Comparison of ENCODE assay signal across 1 cellular context in the genomic region with DNA sequence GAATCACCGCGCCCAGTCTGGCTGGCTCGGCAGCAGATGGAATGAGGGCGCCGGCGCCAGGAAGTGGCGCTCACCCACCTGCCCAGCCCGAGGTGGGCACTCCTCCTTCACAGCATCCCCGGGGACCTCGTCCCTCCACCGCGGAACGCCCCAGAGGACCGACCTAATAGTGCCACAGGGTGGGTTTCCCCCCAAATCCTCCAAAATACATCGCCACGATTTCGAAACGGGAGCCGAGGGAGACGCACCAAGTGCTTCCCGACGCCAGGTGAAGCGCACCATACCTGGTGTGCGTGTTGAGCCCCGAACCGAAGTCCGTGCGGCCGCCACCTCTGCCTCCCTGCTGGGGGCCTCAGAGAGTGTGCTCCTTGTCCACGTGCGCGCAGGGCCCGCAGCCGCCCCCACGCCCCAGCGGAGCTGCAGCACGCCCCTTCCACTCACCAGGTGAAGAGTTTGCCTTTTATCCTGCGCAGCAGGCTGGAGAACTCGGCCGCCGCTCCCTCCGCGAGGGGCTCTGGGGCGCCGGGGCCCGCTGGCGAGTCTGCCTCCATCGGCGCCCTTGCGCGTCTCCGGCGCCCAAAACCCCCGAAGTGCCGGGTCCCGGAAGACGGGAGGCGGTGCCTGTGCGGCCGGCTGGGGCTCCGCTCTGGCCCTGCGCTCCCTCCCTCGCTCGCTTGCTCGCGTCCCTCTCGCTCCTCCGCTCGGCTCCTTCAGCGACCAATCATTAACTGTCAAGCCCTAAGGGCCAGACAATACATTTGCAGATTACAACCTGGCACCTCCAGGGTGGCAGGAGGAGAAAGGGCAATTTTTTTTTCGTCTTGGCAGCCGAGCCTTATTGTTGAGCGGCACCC.
TF ChIP-seq lines count a peak whose summit lies in the region.

A gene with protein sequence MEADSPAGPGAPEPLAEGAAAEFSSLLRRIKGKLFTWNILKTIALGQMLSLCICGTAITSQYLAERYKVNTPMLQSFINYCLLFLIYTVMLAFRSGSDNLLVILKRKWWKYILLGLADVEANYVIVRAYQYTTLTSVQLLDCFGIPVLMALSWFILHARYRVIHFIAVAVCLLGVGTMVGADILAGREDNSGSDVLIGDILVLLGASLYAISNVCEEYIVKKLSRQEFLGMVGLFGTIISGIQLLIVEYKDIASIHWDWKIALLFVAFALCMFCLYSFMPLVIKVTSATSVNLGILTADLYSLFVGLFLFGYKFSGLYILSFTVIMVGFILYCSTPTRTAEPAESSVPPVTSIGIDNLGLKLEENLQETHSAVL (minus strand): TSS at position 571 of the 854 bp plus-strand sequence. CDS start 20 bp downstream, at position 551.

TF ChIP-seq in WTC11, 78 proteins besides CTCF, POLR2A, EP300 and RAD21 (continued from another document):
- TF ChIP-seq, protein P1, sequence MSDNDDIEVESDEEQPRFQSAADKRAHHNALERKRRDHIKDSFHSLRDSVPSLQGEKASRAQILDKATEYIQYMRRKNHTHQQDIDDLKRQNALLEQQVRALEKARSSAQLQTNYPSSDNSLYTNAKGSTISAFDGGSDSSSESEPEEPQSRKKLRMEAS (CRISPR knock-in tag; IDR thresholded peaks at IDR 0.05) = peak; percentile 94
- TF ChIP-seq FOXP1 (CRISPR knock-in tag; IDR thresholded peaks at IDR 0.05; ENCODE audit: borderline replicate concordance) (peak; percentile 76), ZNF671 (CRISPR knock-in tag; IDR thresholded peaks at IDR 0.05) (no peak), ZNF317 (CRISPR knock-in tag; IDR thresholded peaks at IDR 0.05; ENCODE audit: borderline replicate concordance, low read depth) (no peak; the same call in 1 of the 2 replicates), KAT7 (CRISPR knock-in tag; IDR thresholded peaks at IDR 0.05; ENCODE audit: borderline replicate concordance) (0 out of 2 replicates have a peak, but pooled peaks have one; percentile 2), ETV6 (CRISPR knock-in tag; IDR thresholded peaks at IDR 0.05) (peak; percentile 52)
- TF ChIP-seq, protein P2, sequence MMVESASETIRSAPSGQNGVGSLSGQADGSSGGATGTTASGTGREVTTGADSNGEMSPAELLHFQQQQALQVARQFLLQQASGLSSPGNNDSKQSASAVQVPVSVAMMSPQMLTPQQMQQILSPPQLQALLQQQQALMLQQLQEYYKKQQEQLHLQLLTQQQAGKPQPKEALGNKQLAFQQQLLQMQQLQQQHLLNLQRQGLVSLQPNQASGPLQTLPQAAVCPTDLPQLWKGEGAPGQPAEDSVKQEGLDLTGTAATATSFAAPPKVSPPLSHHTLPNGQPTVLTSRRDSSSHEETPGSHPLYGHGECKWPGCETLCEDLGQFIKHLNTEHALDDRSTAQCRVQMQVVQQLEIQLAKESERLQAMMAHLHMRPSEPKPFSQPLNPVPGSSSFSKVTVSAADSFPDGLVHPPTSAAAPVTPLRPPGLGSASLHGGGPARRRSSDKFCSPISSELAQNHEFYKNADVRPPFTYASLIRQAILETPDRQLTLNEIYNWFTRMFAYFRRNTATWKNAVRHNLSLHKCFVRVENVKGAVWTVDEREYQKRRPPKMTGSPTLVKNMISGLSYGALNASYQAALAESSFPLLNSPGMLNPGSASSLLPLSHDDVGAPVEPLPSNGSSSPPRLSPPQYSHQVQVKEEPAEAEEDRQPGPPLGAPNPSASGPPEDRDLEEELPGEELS (CRISPR knock-in tag; IDR thresholded peaks at IDR 0.05) = 0 out of 2 replicates have a peak, but pooled peaks have one; percentile 14
- TF ChIP-seq, protein P3, sequence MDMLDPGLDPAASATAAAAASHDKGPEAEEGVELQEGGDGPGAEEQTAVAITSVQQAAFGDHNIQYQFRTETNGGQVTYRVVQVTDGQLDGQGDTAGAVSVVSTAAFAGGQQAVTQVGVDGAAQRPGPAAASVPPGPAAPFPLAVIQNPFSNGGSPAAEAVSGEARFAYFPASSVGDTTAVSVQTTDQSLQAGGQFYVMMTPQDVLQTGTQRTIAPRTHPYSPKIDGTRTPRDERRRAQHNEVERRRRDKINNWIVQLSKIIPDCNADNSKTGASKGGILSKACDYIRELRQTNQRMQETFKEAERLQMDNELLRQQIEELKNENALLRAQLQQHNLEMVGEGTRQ (CRISPR knock-in tag; IDR thresholded peaks at IDR 0.05) = peak; percentile 39
- TF ChIP-seq, protein P4, sequence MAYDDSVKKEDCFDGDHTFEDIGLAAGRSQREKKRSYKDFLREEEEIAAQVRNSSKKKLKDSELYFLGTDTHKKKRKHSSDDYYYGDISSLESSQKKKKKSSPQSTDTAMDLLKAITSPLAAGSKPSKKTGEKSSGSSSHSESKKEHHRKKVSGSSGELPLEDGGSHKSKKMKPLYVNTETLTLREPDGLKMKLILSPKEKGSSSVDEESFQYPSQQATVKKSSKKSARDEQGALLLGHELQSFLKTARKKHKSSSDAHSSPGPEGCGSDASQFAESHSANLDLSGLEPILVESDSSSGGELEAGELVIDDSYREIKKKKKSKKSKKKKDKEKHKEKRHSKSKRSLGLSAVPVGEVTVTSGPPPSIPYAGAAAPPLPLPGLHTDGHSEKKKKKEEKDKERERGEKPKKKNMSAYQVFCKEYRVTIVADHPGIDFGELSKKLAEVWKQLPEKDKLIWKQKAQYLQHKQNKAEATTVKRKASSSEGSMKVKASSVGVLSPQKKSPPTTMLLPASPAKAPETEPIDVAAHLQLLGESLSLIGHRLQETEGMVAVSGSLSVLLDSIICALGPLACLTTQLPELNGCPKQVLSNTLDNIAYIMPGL (CRISPR knock-in tag; IDR thresholded peaks at IDR 0.05) = peak; percentile 83; the same call in 1 of the 2 replicates
- TF ChIP-seq, protein P5, sequence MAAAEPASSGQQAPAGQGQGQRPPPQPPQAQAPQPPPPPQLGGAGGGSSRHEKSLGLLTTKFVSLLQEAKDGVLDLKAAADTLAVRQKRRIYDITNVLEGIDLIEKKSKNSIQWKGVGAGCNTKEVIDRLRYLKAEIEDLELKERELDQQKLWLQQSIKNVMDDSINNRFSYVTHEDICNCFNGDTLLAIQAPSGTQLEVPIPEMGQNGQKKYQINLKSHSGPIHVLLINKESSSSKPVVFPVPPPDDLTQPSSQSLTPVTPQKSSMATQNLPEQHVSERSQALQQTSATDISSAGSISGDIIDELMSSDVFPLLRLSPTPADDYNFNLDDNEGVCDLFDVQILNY (CRISPR knock-in tag; IDR thresholded peaks at IDR 0.05) = peak; percentile 57
- TF ChIP-seq, protein P6, sequence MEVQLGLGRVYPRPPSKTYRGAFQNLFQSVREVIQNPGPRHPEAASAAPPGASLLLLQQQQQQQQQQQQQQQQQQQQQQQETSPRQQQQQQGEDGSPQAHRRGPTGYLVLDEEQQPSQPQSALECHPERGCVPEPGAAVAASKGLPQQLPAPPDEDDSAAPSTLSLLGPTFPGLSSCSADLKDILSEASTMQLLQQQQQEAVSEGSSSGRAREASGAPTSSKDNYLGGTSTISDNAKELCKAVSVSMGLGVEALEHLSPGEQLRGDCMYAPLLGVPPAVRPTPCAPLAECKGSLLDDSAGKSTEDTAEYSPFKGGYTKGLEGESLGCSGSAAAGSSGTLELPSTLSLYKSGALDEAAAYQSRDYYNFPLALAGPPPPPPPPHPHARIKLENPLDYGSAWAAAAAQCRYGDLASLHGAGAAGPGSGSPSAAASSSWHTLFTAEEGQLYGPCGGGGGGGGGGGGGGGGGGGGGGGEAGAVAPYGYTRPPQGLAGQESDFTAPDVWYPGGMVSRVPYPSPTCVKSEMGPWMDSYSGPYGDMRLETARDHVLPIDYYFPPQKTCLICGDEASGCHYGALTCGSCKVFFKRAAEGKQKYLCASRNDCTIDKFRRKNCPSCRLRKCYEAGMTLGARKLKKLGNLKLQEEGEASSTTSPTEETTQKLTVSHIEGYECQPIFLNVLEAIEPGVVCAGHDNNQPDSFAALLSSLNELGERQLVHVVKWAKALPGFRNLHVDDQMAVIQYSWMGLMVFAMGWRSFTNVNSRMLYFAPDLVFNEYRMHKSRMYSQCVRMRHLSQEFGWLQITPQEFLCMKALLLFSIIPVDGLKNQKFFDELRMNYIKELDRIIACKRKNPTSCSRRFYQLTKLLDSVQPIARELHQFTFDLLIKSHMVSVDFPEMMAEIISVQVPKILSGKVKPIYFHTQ (CRISPR knock-in tag; IDR thresholded peaks at IDR 0.05) = no peak
